Comparison of ENCODE assay signal across 28 cellular contexts in the genomic region with DNA sequence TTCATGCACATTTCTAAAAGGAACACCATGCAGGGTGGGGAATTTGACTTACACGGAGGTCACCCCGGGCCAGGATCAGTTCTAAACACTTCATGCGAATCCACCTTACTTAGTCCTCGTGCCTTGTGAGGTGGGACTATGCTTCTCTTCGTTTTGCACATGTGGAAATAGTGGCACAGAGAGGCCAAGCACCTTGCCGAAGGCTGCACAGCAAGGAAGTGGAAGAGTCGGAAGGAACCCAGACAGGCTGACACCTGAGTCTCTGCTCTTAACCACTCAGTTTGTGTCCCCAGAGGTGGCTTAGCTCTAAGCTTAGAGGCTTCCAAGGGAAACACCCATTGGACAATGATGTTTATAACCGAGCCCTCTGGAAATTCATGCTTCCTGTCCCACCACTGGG.
"Had no signal": no experiment of that assay in that cellular context is flagged by ENCODE, and none has a peak within 500 bp of the region (broad histone marks: within the 10 kb centered on the region; RNA-seq: fewer than 3 reads in every experiment).

No MANE protein-coding gene starts in this region.

- H3K9me3 ChIP-seq: ovary, suprapubic skin, testis, transverse colon, vagina had no signal

- H3K4me2 ChIP-seq: neural progenitor cell, smooth muscle cell had no signal

- H3K79me2 ChIP-seq: parathyroid adenoma had no signal

- H3K36me3 ChIP-seq: neural progenitor cell, ovary, spleen, suprapubic skin, tibial artery, transverse colon, upper lobe of left lung, vagina had no signal

- H3K27ac ChIP-seq: neural progenitor cell, ovary, parathyroid adenoma, psoas muscle, skin epidermis, spleen, suprapubic skin, testis, tibial artery, transverse colon, upper lobe of left lung, vagina had no signal

- DNase-seq: natural killer cell; occipital lobe; ovary; psoas muscle; right cardiac atrium; spleen; stimulated activated CD4-positive, alpha-beta T cell treated with anti-CD3 and anti-CD28 coated beads, Interleukin-12 subunit alpha, Interleukin-12 subunit beta, amount 100 ng/mL, for 4 hours; stimulated activated CD4-positive, alpha-beta T cell treated with anti-CD3 and anti-CD28 coated beads, Interleukin-1b, Interleukin-23, amount 100 ng/mL, for 48 hours; stimulated activated CD4-positive, alpha-beta T cell treated with anti-CD3 and anti-CD28 coated beads, Interleukin-4, amount 100 ng/mL, for 1 hour; stimulated activated CD4-positive, alpha-beta T cell treated with anti-CD3 and anti-CD28 coated beads, Interleukin-4, amount 100 ng/mL, for 4 hours; stimulated activated CD8-positive, alpha-beta memory T cell treated with anti-CD3 and anti-CD28 coated beads, Interleukin-4, amount 100 ng/mL, for 48 hours; stimulated activated naive CD4-positive, alpha-beta T cell; stimulated activated naive CD8-positive, alpha-beta T cell treated with anti-CD3 and anti-CD28 coated beads, Interleukin-15, amount 100 ng/mL, for 72 hours; stimulated activated naive CD8-positive, alpha-beta T cell treated with anti-CD3 and anti-CD28 coated beads, Interleukin-15, Interleukin-2, amounts not matched to agents 100 U/mL and 50 U/mL, for 24 hours; substantia nigra; testis; tibial artery; transverse colon; upper lobe of left lung had no signal

- H2AFZ ChIP-seq: neural progenitor cell, parathyroid adenoma had no signal

- ATAC-seq: natural killer cell; psoas muscle; right cardiac atrium; sciatic nerve; stimulated activated memory B cell treated with anti-CD40 and anti-IgM and Interleukin-4, amounts not matched to agents 10 μg/mL and 1 μg/mL and 100 μg/mL, for 72 hours; stimulated activated naive CD8-positive, alpha-beta T cell treated with anti-CD3 and anti-CD28 coated beads, Interleukin-15, amount 100 ng/mL, for 72 hours; stimulated activated naive CD8-positive, alpha-beta T cell treated with anti-CD3 and anti-CD28 coated beads, Interleukin-15, Interleukin-2, amounts not matched to agents 100 U/mL and 50 U/mL, for 24 hours had no signal

- H3K9ac ChIP-seq: neural progenitor cell, parathyroid adenoma had no signal

- H3K4me3 ChIP-seq: neural progenitor cell, ovary, psoas muscle, skin epidermis, smooth muscle cell, spleen, suprapubic skin, testis, tibial artery, transverse colon, upper lobe of left lung, vagina had no signal

- H3K27me3 ChIP-seq: neural progenitor cell, ovary, testis, transverse colon, upper lobe of left lung, vagina had no signal

- H3K4me1 ChIP-seq: neural progenitor cell, parathyroid adenoma, psoas muscle, spleen, suprapubic skin, testis, tibial artery, transverse colon, upper lobe of left lung, vagina had no signal

- FAIRE-seq: urothelium cell line had no signal
